ENCODE assay signal across 8 cellular contexts in genomic region chr17:49676276-49676868, GRCh38. TPM values are rescaled to one million over a fixed set of nuclear protein-coding genes. Genes with fewer than 3 reads are reported as not detected.
DNase-seq lines count a peak whose midpoint lies in the region; ATAC-seq, FAIRE-seq and TF ChIP-seq lines count a peak whose summit lies in the region.

No MANE protein-coding gene starts in this region.

- DNase-seq in PC-9 (no peak), coronary artery (ENCODE audit: low spot score) (no peak), HTR-8/SVneo (ENCODE audit: insufficient read length, low spot score) (no peak), GOT3 (lab: John Stamatoyannopoulos, UW) (no peak)
- DNase-seq in naive thymus-derived CD4-positive, alpha-beta T cell, result peak in 7 of 9 donors; percentile 66 to 85 (median 77)

- H3F3A ChIP-seq in PC-9 (ENCODE audit: insufficient read depth, low read depth), result no peaks in the 10 kb centered on the region

- H3K79me2 ChIP-seq in ACC112 (ENCODE audit: control insufficient read depth, insufficient read depth, low read length, unreplicated experiment) (peaks cover 53% of the 10 kb centered on the region), PC-9 (ENCODE audit: low read depth) (peaks cover 49% of the 10 kb centered on the region)

- no peak for FAIRE-seq in HTR-8/SVneo (lab: Jason Lieb, UNC)

- BruUV-seq in PC-9 (replicated peaks; lab: Mats Ljungman, UMichigan), result no TSS peak

- TF ChIP-seq CTCF in PC-9 (conservative IDR thresholded peaks at IDR 0.05) (no peak), coronary artery (IDR thresholded peaks at IDR 0.05) (no peak)

- H3K4me1 ChIP-seq in ACC112 (ENCODE audit: control insufficient read depth, insufficient read depth, low read length, unreplicated experiment) (peaks cover 16% of the 10 kb centered on the region), PC-9 (replicated peaks; ENCODE audit: insufficient read depth) (peaks cover 13% of the 10 kb centered on the region)
- H3K4me1 ChIP-seq in naive thymus-derived CD4-positive, alpha-beta T cell (ENCODE audit: control insufficient read depth in 2 of 2, insufficient read depth in 2 of 2, low read length in 2 of 2), result peaks cover 25 to 26% of the 10 kb centered on the region in 2 donors

- H3K27me3 Mint-ChIP-seq in naive thymus-derived CD4-positive, alpha-beta T cell, result peaks cover 0 to 7% (median 0%) of the 10 kb centered on the region in 5 donors

- peak overlapping the region; percentile 88 to 98 (median 94) for H3K4me3 Mint-ChIP-seq in naive thymus-derived CD4-positive, alpha-beta T cell

- ATAC-seq in GM18502 (IDR thresholded peaks at IDR 0.05; ENCODE audit: poor library complexity, unreplicated experiment), result peak; percentile 66
- peak; percentile 52 for ATAC-seq in HG02884 (IDR thresholded peaks at IDR 0.05; ENCODE audit: unreplicated experiment)
- ATAC-seq in naive thymus-derived CD4-positive, alpha-beta T cell, result peak; percentile 49

- H3K27me3 ChIP-seq in ACC112 (ENCODE audit: insufficient read depth, low read length) (no peaks in the 10 kb centered on the region), PC-9 (ENCODE audit: insufficient read depth, low read depth) (no peaks in the 10 kb centered on the region)
- no peaks in the 10 kb centered on the region for H3K27me3 ChIP-seq in naive thymus-derived CD4-positive, alpha-beta T cell (ENCODE audit: control insufficient read depth in 2 of 2, insufficient read depth in 2 of 2, low read length in 2 of 2)

- peaks cover 0 to 12% (median 0%) of the 10 kb centered on the region in 11 donors for H3K9me3 Mint-ChIP-seq in naive thymus-derived CD4-positive, alpha-beta T cell

- intact Hi-C loops in PC-9 (cut with micrococcal nuclease; ENCODE audit: unreplicated experiment), result loop anchor here (10.0 kb wide), 1 partner anchor 52 kb away; no protein-coding TSS in a partner anchor
- intact Hi-C loops in naive thymus-derived CD4-positive, alpha-beta T cell (cut with micrococcal nuclease), result loop anchor here (1.0 to 10.0 kb wide), 10 partner anchors 18 to 1704 kb away; partner anchors contain the start of genes PHB1 (in 2 of the 2), PPP1R9B (in 2 of the 2), CDK5RAP3 (in 1 of the 2) and MBTD1 (in 1 of the 2)

- peak overlapping the region; percentile 94 to 100 (median 98) for H3K27ac Mint-ChIP-seq in naive thymus-derived CD4-positive, alpha-beta T cell

- H3K4me3 ChIP-seq in ACC112 (ENCODE audit: low read depth, low read length), result peak overlapping the region; percentile 92
- H3K4me3 ChIP-seq in PC-9, result peak overlapping the region; percentile 85
- H3K4me3 ChIP-seq in coronary artery, result peak overlapping the region; percentile 92
- peak overlapping the region; percentile 88 for H3K4me3 ChIP-seq in naive thymus-derived CD4-positive, alpha-beta T cell (ENCODE audit: low read length)

- H3K9me2 ChIP-seq in PC-9 (ENCODE audit: insufficient read depth), result no peaks in the 10 kb centered on the region

- CTCF ChIA-PET in PC-9 (lab: Charles Lee), result no interaction called here
- CTCF ChIA-PET in naive thymus-derived CD4-positive, alpha-beta T cell (lab: Charles Lee), result interaction anchor here (0.7 to 2.4 kb wide), 6 partner anchors 20 to 197 kb away, joined by 3 to 6 read pairs (median 4); partner anchors contain the start of gene SLC35B1

- peaks cover 39 to 79% (median 60%) of the 10 kb centered on the region in 7 donors for H3K4me1 Mint-ChIP-seq in naive thymus-derived CD4-positive, alpha-beta T cell

- H4K20me1 ChIP-seq in PC-9 (ENCODE audit: insufficient read depth), result peaks cover 40% of the 10 kb centered on the region

- H3K9me3 ChIP-seq in PC-9 (ENCODE audit: insufficient read depth, low read depth), result no peaks in the 10 kb centered on the region
- H3K9me3 ChIP-seq in naive thymus-derived CD4-positive, alpha-beta T cell (ENCODE audit: control insufficient read depth in 2 of 3, low read length in 3 of 3), result no peaks in the 10 kb centered on the region

- H3K27ac ChIP-seq in ACC112 (ENCODE audit: low read depth, low read length) (peak overlapping the region; percentile 89), PC-9 (peak overlapping the region; percentile 42; the same call in 1 of the 2 replicates), coronary artery (peak overlapping the region; percentile 96 to 100)
- H3K27ac ChIP-seq in naive thymus-derived CD4-positive, alpha-beta T cell (ENCODE audit: low read depth, low read length), result peak overlapping the region; percentile 87

- peak overlapping the region; percentile 89 for H3K4me2 ChIP-seq in PC-9

- no peak overlapping the region for H2AFZ ChIP-seq in ACC112 (ENCODE audit: low read length, unreplicated experiment)
- H2AFZ ChIP-seq in PC-9, result no peak overlapping the region

- POLR2A ChIA-PET in PC-9 (lab: Charles Lee; ENCODE audit: unreplicated experiment), result no interaction called here
- POLR2A ChIA-PET in naive thymus-derived CD4-positive, alpha-beta T cell (lab: Charles Lee), result interaction anchor here (0.9 to 2.0 kb wide), 4 partner anchors 11 to 32 kb away, joined by 3 to 8 read pairs (median 5); no protein-coding TSS in a partner anchor

- H3K36me3 Mint-ChIP-seq in naive thymus-derived CD4-positive, alpha-beta T cell, result peaks cover 0 to 18% (median 14%) of the 10 kb centered on the region in 5 donors

- peaks cover 11% of the 10 kb centered on the region; the same call in 1 of the 2 replicates for H3K36me3 ChIP-seq in ACC112 (ENCODE audit: insufficient read depth, low read length)
- H3K36me3 ChIP-seq in PC-9 (ENCODE audit: low read depth), result peaks cover 14% of the 10 kb centered on the region; the same call in 1 of the 2 replicates
- H3K36me3 ChIP-seq in naive thymus-derived CD4-positive, alpha-beta T cell (ENCODE audit: control insufficient read depth in 2 of 3, insufficient read depth in 3 of 3, low read length in 3 of 3), result peaks cover 0 to 7% (median 0%) of the 10 kb centered on the region in 3 experiments

RNA-seq across cellular contexts. Expression of gene SPOP, which starts 1.5 kb away (rescaled TPM):
- total RNA-seq in PC-9 (2021), result 41.7 and 47.3 TPM in 2 replicates
- 10 to 100 TPM; 59.6 to 94.8 (median 80.9) TPM for total RNA-seq in naive thymus-derived CD4-positive, alpha-beta T cell
- polyA plus RNA-seq in naive thymus-derived CD4-positive, alpha-beta T cell, result 100 to 1,000 TPM; 121 to 151 TPM

RNA-seq across cellular contexts. Expression of gene SLC35B1, which starts 31.4 kb away (rescaled TPM):
- 43.5 and 44.7 TPM in 2 replicates for total RNA-seq in PC-9 (2021)
- total RNA-seq in naive thymus-derived CD4-positive, alpha-beta T cell, result 10 to 100 TPM; 42.1 to 83.0 (median 49.0) TPM
- 10 to 100 TPM; 23.4 to 28.5 TPM for polyA plus RNA-seq in naive thymus-derived CD4-positive, alpha-beta T cell

Comparison
In these comparisons a context has a peak if more than half of its experiments do, and no peak if none do; other contexts are left out.
1. H3K27ac ChIP-seq: peak in every context shown above with its lines; median percentile 98 in coronary artery; 89 in ACC112; 87 in naive thymus-derived CD4-positive, alpha-beta T cell; 42 in PC-9.
2. DNase-seq: peak in naive thymus-derived CD4-positive, alpha-beta T cell (7 of 9); none in PC-9 (0 of 2), coronary artery (single experiment), HTR-8/SVneo (single experiment) and GOT3 (single experiment).
3. Peak in every context shown above with its lines, with median percentiles within 50 percentile points of each other: H3K4me3 ChIP-seq and ATAC-seq.